ENCODE assay signal across 11 cellular contexts in genomic region chr20:49747707-49748524, GRCh38. TPM values are rescaled to one million over a fixed set of nuclear protein-coding genes. Genes with fewer than 3 reads are reported as not detected.
A peak's percentile ranks its signal among the peaks of the same experiment; 100 is the strongest.
DNase-seq lines count a peak whose midpoint lies in the region; ATAC-seq and TF ChIP-seq lines count a peak whose summit lies in the region.
"Had no signal": no experiment of that assay in that cellular context is flagged by ENCODE, and none has a peak within 500 bp of the region (broad histone marks: within the 10 kb centered on the region; RNA-seq: fewer than 3 reads in every experiment).

No MANE protein-coding gene starts in this region.

- peak overlapping the region; percentile 47 for H3K27ac ChIP-seq in AG04450 (ENCODE audit: low read depth, low read length)

- H3K4me3 Mint-ChIP-seq in nephron progenitor cell, result no peak overlapping the region
- H3K4me3 Mint-ChIP-seq: activated naive CD8-positive, alpha-beta T cell treated with anti-CD3 and anti-CD28 coated beads, Interleukin-2, amount 50 U/mL, for 24 hours; B cell had no signal

- no peak overlapping the region for H3K4me3 ChIP-seq in AG04450 (ENCODE audit: low read depth, low read length)
- H3K4me3 ChIP-seq in fibroblast of mammary gland (ENCODE audit: control insufficient read depth, low read depth, low read length), result no peak overlapping the region

- no peak for DNase-seq in AG04450 (ENCODE audit: low read depth, low spot score)
- DNase-seq in RPMI7951 (ENCODE audit: low read depth), result peak; percentile 55
- DNase-seq in fibroblast of mammary gland (ENCODE audit: low read depth), result peak; percentile 51
- no peak for DNase-seq in nephron progenitor cell
- DNase-seq in effector CD8-positive, alpha-beta T cell (lab: John Stamatoyannopoulos, UW), result no peak
- DNase-seq in MV-4-11 (lab: John Stamatoyannopoulos, UW), result no peak
- DNase-seq: activated naive CD8-positive, alpha-beta T cell treated with anti-CD3 and anti-CD28 coated beads, Interleukin-2, amount 50 U/mL, for 24 hours; NCI-H748 treated with DMSO at 0.1 percent for 48 hours had no signal

- H3K9me3 Mint-ChIP-seq in nephron progenitor cell, result no peaks in the 10 kb centered on the region
- H3K9me3 Mint-ChIP-seq: activated naive CD8-positive, alpha-beta T cell treated with anti-CD3 and anti-CD28 coated beads, Interleukin-2, amount 50 U/mL, for 24 hours had no signal

- POLR2A ChIA-PET in AG04450 (lab: Yijun Ruan, JAX), result interaction anchor here (0.6 kb wide), 1 partner anchor 773 kb away, joined by 4 read pairs; no protein-coding TSS in a partner anchor

- CTCF ChIA-PET in AG04450 (lab: Charles Lee), result no interaction called here

- ATAC-seq in HG03280 (IDR thresholded peaks at IDR 0.05; ENCODE audit: unreplicated experiment) (no peak), HG02973 (IDR thresholded peaks at IDR 0.05; ENCODE audit: unreplicated experiment) (no peak)
- ATAC-seq: activated naive CD8-positive, alpha-beta T cell treated with anti-CD3 and anti-CD28 coated beads, Interleukin-2, amount 50 U/mL, for 24 hours had no signal

- H3K27me3 ChIP-seq in AG04450 (ENCODE audit: control insufficient read depth, insufficient read depth, low read length), result peaks cover 5% of the 10 kb centered on the region

- peaks cover 5% of the 10 kb centered on the region for H3K27me3 Mint-ChIP-seq in nephron progenitor cell (ENCODE audit: low read depth, poor library complexity)
- H3K27me3 Mint-ChIP-seq: B cell had no signal

- H3K27ac Mint-ChIP-seq in nephron progenitor cell, result peak overlapping the region; percentile 78
- H3K27ac Mint-ChIP-seq: activated naive CD8-positive, alpha-beta T cell treated with anti-CD3 and anti-CD28 coated beads, Interleukin-2, amount 50 U/mL, for 24 hours; B cell had no signal

- H3K9me3 ChIP-seq in AG04450 (ENCODE audit: control insufficient read depth, insufficient read depth, low read length), result no peaks in the 10 kb centered on the region

- TF ChIP-seq CTCF in AG04450 (IDR thresholded peaks at IDR 0.05; ENCODE audit: low read depth, low read length) (no peak), fibroblast of mammary gland (conservative IDR thresholded peaks at IDR 0.05; ENCODE audit: control insufficient read depth, insufficient read depth, low read depth, low read length) (no peak), nephron progenitor cell (IDR thresholded peaks at IDR 0.05) (no peak)

- H3K4me1 Mint-ChIP-seq in nephron progenitor cell, result peaks cover 11% of the 10 kb centered on the region

- no peaks in the 10 kb centered on the region for H3K36me3 Mint-ChIP-seq in nephron progenitor cell (ENCODE audit: low read depth)

RNA-seq across cellular contexts. Expression of gene B4GALT5, which starts 34.2 kb away (rescaled TPM):
- 28.0 and 32.5 TPM in 2 replicates for polyA plus RNA-seq in AG04450 (2011; rRNA removed)
- polyA minus RNA-seq in AG04450 (2011; rRNA and poly(A)+ RNA removed), result 27.6 and 28.3 TPM in 2 replicates
- 25.5 and 30.5 TPM in 2 replicates for total RNA-seq in RPMI7951 (2014; rRNA removed; shearing (Covaris generic))

Comparison
In these comparisons a context has a peak if more than half of its experiments do, and no peak if none do; other contexts are left out.
1. DNase-seq: peak in RPMI7951 (single experiment) and fibroblast of mammary gland (single experiment); none in AG04450 (single experiment), nephron progenitor cell (single experiment), effector CD8-positive, alpha-beta T cell (single experiment) and MV-4-11 (single experiment).